16 cellular contexts compared by ENCODE assay signal in the genomic region with DNA sequence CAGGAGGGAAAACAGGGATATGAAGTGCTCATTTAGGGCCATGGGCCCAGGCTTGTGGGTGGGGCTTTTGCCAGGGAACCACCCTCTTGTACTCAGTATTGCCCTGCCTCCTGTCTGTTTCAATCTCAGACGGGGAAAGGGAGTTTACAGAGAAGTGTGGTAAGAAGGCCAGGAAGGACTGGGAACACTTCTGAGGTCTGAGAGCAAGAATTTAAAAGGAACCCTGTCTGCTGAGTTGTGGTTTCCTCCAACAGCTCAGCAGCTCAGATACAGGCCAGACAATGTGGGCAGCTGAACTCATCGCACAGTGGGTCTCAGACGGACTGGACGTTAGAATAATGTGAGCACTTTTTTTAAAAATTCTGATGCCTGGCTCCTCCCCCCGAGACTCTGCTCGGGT.
A peak's percentile ranks its signal among the peaks of the same experiment; 100 is the strongest.
DNase-seq lines count a peak whose midpoint lies in the region; ATAC-seq and TF ChIP-seq lines count a peak whose summit lies in the region.
"Had no signal": no experiment of that assay in that cellular context is flagged by ENCODE, and none has a peak within 500 bp of the region (broad histone marks: within the 10 kb centered on the region; RNA-seq: fewer than 3 reads in every experiment).

No MANE protein-coding gene starts in this region.

- no peaks in the 10 kb centered on the region for H3K9me3 Mint-ChIP-seq in CD4-positive, alpha-beta T cell
- H3K9me3 Mint-ChIP-seq in activated T-helper 17 cell treated with anti-CD3 and anti-CD28 coated beads, Interleukin-2, amount 50 U/mL, for 72 hours, result no peaks in the 10 kb centered on the region
- peaks cover 0 to 2% (median 0%) of the 10 kb centered on the region in 6 donors for H3K9me3 Mint-ChIP-seq in immature natural killer cell
- H3K9me3 Mint-ChIP-seq in osteocyte (ENCODE audit: unreplicated experiment), result peaks cover 15% of the 10 kb centered on the region

- H3K27ac ChIP-seq in CD4-positive, alpha-beta T cell (ENCODE audit: low read depth, low read length), result no peak overlapping the region
- H3K27ac ChIP-seq: parathyroid adenoma, thoracic aorta, WERI-Rb-1 had no signal

- no peaks in the 10 kb centered on the region for H3K27me3 Mint-ChIP-seq in CD4-positive, alpha-beta T cell
- no peaks in the 10 kb centered on the region for H3K27me3 Mint-ChIP-seq in activated T-helper 17 cell treated with anti-CD3 and anti-CD28 coated beads, Interleukin-2, amount 50 U/mL, for 72 hours
- peaks cover 4 to 6% (median 5%) of the 10 kb centered on the region in 3 donors for H3K27me3 Mint-ChIP-seq in immature natural killer cell (ENCODE audit: low read depth in 3 of 3)
- H3K27me3 Mint-ChIP-seq in osteocyte (ENCODE audit: unreplicated experiment), result no peaks in the 10 kb centered on the region

- H3K4me3 Mint-ChIP-seq in CD4-positive, alpha-beta T cell, result no peak overlapping the region
- peak overlapping the region; percentile 77 for H3K4me3 Mint-ChIP-seq in activated T-helper 17 cell treated with anti-CD3 and anti-CD28 coated beads, Interleukin-2, amount 50 U/mL, for 72 hours
- H3K4me3 Mint-ChIP-seq in immature natural killer cell (peak overlapping the region in 3 of 5 donors; percentile 15 to 46 (median 37)), osteocyte (ENCODE audit: unreplicated experiment) (no peak overlapping the region)

- H3K4me1 Mint-ChIP-seq in CD4-positive, alpha-beta T cell (ENCODE audit: low read depth), result peaks cover 49% of the 10 kb centered on the region
- H3K4me1 Mint-ChIP-seq in activated T-helper 17 cell treated with anti-CD3 and anti-CD28 coated beads, Interleukin-2, amount 50 U/mL, for 72 hours, result peaks cover 32% of the 10 kb centered on the region
- H3K4me1 Mint-ChIP-seq in immature natural killer cell, result peaks cover 28 to 32% of the 10 kb centered on the region in 2 donors
- H3K4me1 Mint-ChIP-seq in osteocyte (ENCODE audit: unreplicated experiment), result peaks cover 62% of the 10 kb centered on the region

- CTCF ChIA-PET in CD4-positive, alpha-beta T cell (lab: Charles Lee), result no interaction called here

- H3K27me3 ChIP-seq in CD4-positive, alpha-beta T cell (ENCODE audit: control insufficient read depth, insufficient read depth, low read length), result no peaks in the 10 kb centered on the region

- ATAC-seq in CD4-positive, alpha-beta T cell (ENCODE audit: poor library complexity), result peak; percentile 32
- peak; percentile 51 for ATAC-seq in activated T-helper 17 cell treated with anti-CD3 and anti-CD28 coated beads, Interleukin-2, amount 50 U/mL, for 72 hours (replicated peaks)
- ATAC-seq: left cardiac atrium had no signal

- peak overlapping the region; percentile 63 for H3K27ac Mint-ChIP-seq in CD4-positive, alpha-beta T cell
- peak overlapping the region; percentile 95 for H3K27ac Mint-ChIP-seq in activated T-helper 17 cell treated with anti-CD3 and anti-CD28 coated beads, Interleukin-2, amount 50 U/mL, for 72 hours
- H3K27ac Mint-ChIP-seq in immature natural killer cell (no peak overlapping the region), osteocyte (ENCODE audit: unreplicated experiment) (no peak overlapping the region)

- intact Hi-C loops in CD4-positive, alpha-beta T cell (cut with DNase I, micrococcal nuclease), result no loop called here

- no peaks in the 10 kb centered on the region for H3K36me3 Mint-ChIP-seq in CD4-positive, alpha-beta T cell (ENCODE audit: low read depth)
- H3K36me3 Mint-ChIP-seq in activated T-helper 17 cell treated with anti-CD3 and anti-CD28 coated beads, Interleukin-2, amount 50 U/mL, for 72 hours (ENCODE audit: low read depth), result no peaks in the 10 kb centered on the region
- H3K36me3 Mint-ChIP-seq in immature natural killer cell (no peaks in the 10 kb centered on the region), osteocyte (ENCODE audit: unreplicated experiment) (peaks cover 9% of the 10 kb centered on the region)

- H3K9me3 ChIP-seq in CD4-positive, alpha-beta T cell (ENCODE audit: control insufficient read depth, low read length), result no peaks in the 10 kb centered on the region
- H3K9me3 ChIP-seq: thoracic aorta had no signal

- POLR2A ChIA-PET in CD4-positive, alpha-beta T cell (lab: Charles Lee), result interaction anchor here (0.9 to 3.3 kb wide), 2 partner anchors 27 to 263 kb away, joined by 5 to 20 read pairs; no protein-coding TSS in a partner anchor

- no peak for TF ChIP-seq CTCF in CD4-positive, alpha-beta T cell (IDR thresholded peaks at IDR 0.05)
- TF ChIP-seq CTCF in osteocyte (IDR thresholded peaks at IDR 0.05), result no peak

- DNase-seq in CD4-positive, alpha-beta T cell, result no peak
- DNase-seq in Kasumi-1 (lab: John Stamatoyannopoulos, UW) (peak; percentile 88), immature natural killer cell (no peak), osteocyte (ENCODE audit: extremely low spot score, unreplicated experiment) (no peak), NCI-H187 treated with DMSO at 0.1 percent for 48 hours (lab: John Stamatoyannopoulos, UW) (no peak), DMS 273 treated with DMSO at 0.1 percent for 48 hours (lab: John Stamatoyannopoulos, UW) (no peak), NCI-H1105 (lab: John Stamatoyannopoulos, UW) (no peak)
- DNase-seq: caudate nucleus, left cardiac atrium, MM.1S, NCI-H1930, NCI-H510A, WERI-Rb-1 had no signal

Comparison
In these comparisons a context has a peak if more than half of its experiments do, and no peak if none do; other contexts are left out.
1. DNase-seq: peak in Kasumi-1 (2 of 2); none in CD4-positive, alpha-beta T cell (0 of 10), immature natural killer cell (0 of 3), osteocyte (single experiment), NCI-H187 treated with DMSO at 0.1 percent for 48 hours (single experiment), DMS 273 treated with DMSO at 0.1 percent for 48 hours (single experiment) and NCI-H1105 (single experiment).
2. H3K27ac Mint-ChIP-seq: peak in CD4-positive, alpha-beta T cell (single experiment) and activated T-helper 17 cell treated with anti-CD3 and anti-CD28 coated beads, Interleukin-2, amount 50 U/mL, for 72 hours (single experiment); none in immature natural killer cell (0 of 6) and osteocyte (single experiment).
3. H3K4me3 Mint-ChIP-seq: peak in activated T-helper 17 cell treated with anti-CD3 and anti-CD28 coated beads, Interleukin-2, amount 50 U/mL, for 72 hours (single experiment) and immature natural killer cell (3 of 5); none in CD4-positive, alpha-beta T cell (single experiment) and osteocyte (single experiment).